In genomic region chr17:54968259-54968953, GRCh38 we compare ENCODE assay signal across 8 cellular contexts. TPM values are rescaled to one million over a fixed set of nuclear protein-coding genes. Genes with fewer than 3 reads are reported as not detected.
DNase-seq lines count a peak whose midpoint lies in the region; ATAC-seq and TF ChIP-seq lines count a peak whose summit lies in the region.

A gene with protein sequence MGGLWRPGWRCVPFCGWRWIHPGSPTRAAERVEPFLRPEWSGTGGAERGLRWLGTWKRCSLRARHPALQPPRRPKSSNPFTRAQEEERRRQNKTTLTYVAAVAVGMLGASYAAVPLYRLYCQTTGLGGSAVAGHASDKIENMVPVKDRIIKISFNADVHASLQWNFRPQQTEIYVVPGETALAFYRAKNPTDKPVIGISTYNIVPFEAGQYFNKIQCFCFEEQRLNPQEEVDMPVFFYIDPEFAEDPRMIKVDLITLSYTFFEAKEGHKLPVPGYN (minus strand): TSS chr17:54968654. CDS start chr17:54968646, 8 bp downstream.
Gene STXBP4, plus strand, starts transcription at chr17:54968765. Its CDS starts 17,455 bp downstream, at chr17:54986220.

- H3K4me3 Mint-ChIP-seq in neural crest cell = no peak within 1 kb of the TSS

- no peak within 1 kb of the TSS for H3K27ac Mint-ChIP-seq in neural crest cell (ENCODE audit: unreplicated experiment)

- peaks cover 25% of the 10 kb centered on the region for H3K4me1 Mint-ChIP-seq in neural crest cell

- 0 to 1% (median 1%) methylated on average over 36 to 56 of the region's 56 CpGs for WGBS in stomach, 5 donors

- no peak for TF ChIP-seq EP300 in stomach (IDR thresholded peaks at IDR 0.05)

- peak within 1 kb of the TSS; percentile 34 for H3K27ac ChIP-seq in foreskin keratinocyte
- H3K27ac ChIP-seq in stomach = peak within 1 kb of the TSS; percentile 81 to 90 (median 86)

- peak; percentile 96 for DNase-seq in GDM1 (lab: John Stamatoyannopoulos, UW)
- peak; percentile 94 for DNase-seq in HCEC 1CT
- DNase-seq in MG63 = peak; percentile 96
- peak; percentile 82 for DNase-seq in activated gamma-delta T cell (lab: John Stamatoyannopoulos, UW)
- DNase-seq in foreskin keratinocyte = peak; percentile 87 to 93
- peak; percentile 88 for DNase-seq in neural crest cell (ENCODE audit: low read depth, low spot score)
- peak; percentile 96 for DNase-seq in stomach

- peak; percentile 97 for ATAC-seq in foreskin keratinocyte

- H3K4me1 ChIP-seq in foreskin keratinocyte (peaks cover 9% of the 10 kb centered on the region), stomach (peaks cover 31 to 63% (median 39%) of the 10 kb centered on the region in 4 donors)

- peak within 1 kb of the TSS; percentile 85 for H3K4me3 ChIP-seq in MG63
- peak within 1 kb of the TSS; percentile 68 to 97 (median 80) for H3K4me3 ChIP-seq in stomach

- H3K9me3 ChIP-seq in MG63 (no peaks in the 10 kb centered on the region), stomach (no peaks in the 10 kb centered on the region)

- intact Hi-C loops in stomach (cut with DNase I; ENCODE audit: low total_unique reads) = no loop called here

- H3K36me3 Mint-ChIP-seq in neural crest cell (ENCODE audit: low read depth) = peaks cover 12% of the 10 kb centered on the region

- H3K27me3 ChIP-seq in MG63 (no peaks in the 10 kb centered on the region), foreskin keratinocyte (no peaks in the 10 kb centered on the region), stomach (no peaks in the 10 kb centered on the region)

- no peaks in the 10 kb centered on the region for H3K9me3 Mint-ChIP-seq in neural crest cell

- H3K36me3 ChIP-seq in MG63 (peaks cover 29% of the 10 kb centered on the region), stomach (peaks cover 12 to 19% (median 13%) of the 10 kb centered on the region in 4 donors)

- TF ChIP-seq CTCF in foreskin keratinocyte (conservative IDR thresholded peaks at IDR 0.05) (peak; percentile 55), neural crest cell (conservative IDR thresholded peaks at IDR 0.05) (peak; percentile 56), stomach (IDR thresholded peaks at IDR 0.05) (peak in 1 of 7 experiments; percentile 53)

- H3K27me3 Mint-ChIP-seq in neural crest cell (ENCODE audit: low read depth) = no peaks in the 10 kb centered on the region

- peak; percentile 96 for TF ChIP-seq POLR2A in Raji (IDR thresholded peaks at IDR 0.05; ENCODE audit: insufficient read depth, low read depth, low read length)
- peak in 1 of 4 donors; percentile 43 for TF ChIP-seq POLR2A in stomach (IDR thresholded peaks at IDR 0.05)

RNA-seq across cellular contexts. Expression of the first gene that starts in this region (rescaled TPM):
- total RNA-seq in MG63 (2014; rRNA removed; shearing (Covaris generic); ENCODE audit: low replicate concordance) = 45.4 and 79.6 TPM in 2 replicates
- total RNA-seq in foreskin keratinocyte (36.6 and 39.3 TPM in 2 replicates), neural crest cell (69.9 and 73.0 TPM in 2 replicates), stomach (10 to 100 TPM; 19.8 to 95.6 (median 55.4) TPM)
- polyA plus RNA-seq in foreskin keratinocyte (20.1 and 25.6 TPM in 2 replicates), stomach (10 to 100 TPM; 18.5 to 23.8 (median 21.0) TPM)

RNA-seq across cellular contexts. Expression of gene STXBP4, which starts in this region (rescaled TPM):
- total RNA-seq in MG63 (2014; rRNA removed; shearing (Covaris generic); ENCODE audit: low replicate concordance) = 12.7 and 28.1 TPM in 2 replicates
- total RNA-seq in foreskin keratinocyte (7.6 and 7.8 TPM in 2 replicates), neural crest cell (31.1 and 32.7 TPM in 2 replicates), stomach (10 to 100 TPM in 3 of 5 donors, 1 to 10 TPM in 2; 1.4 to 65.3 (median 20.5) TPM)
- polyA plus RNA-seq in foreskin keratinocyte (0.74 and 0.80 TPM in 2 replicates), stomach (1 to 10 TPM in 2 of 3 donors, under 1 TPM in 1; 0.68 to 3.4 (median 3.1) TPM)

Comparison
In these comparisons a context has a peak if more than half of its experiments do, and no peak if none do; other contexts are left out.
1. Peak in every context shown above with its lines: DNase-seq, ATAC-seq, H3K4me3 ChIP-seq and H3K27ac ChIP-seq.